Comparison of ENCODE assay signal across 1 cellular context in genomic region chr22:31055322-31056159, GRCh38.
A peak's percentile ranks its signal among the peaks of the same experiment; 100 is the strongest.
TF ChIP-seq lines count a peak whose summit lies in the region.

No MANE protein-coding gene starts in this region.

TF ChIP-seq in HepG2, 621 proteins besides CTCF, POLR2A, EP300 and RAD21 (continued from another document and continues in another):
- TF ChIP-seq KIAA2018 (CRISPR knock-in tag; IDR thresholded peaks at IDR 0.05; ENCODE audit: borderline replicate concordance) (no peak), SP4 (CRISPR knock-in tag; IDR thresholded peaks at IDR 0.05) (peak; percentile 82), EHMT2 (IDR thresholded peaks at IDR 0.05; ENCODE audit: borderline replicate concordance, low read depth, low read length) (peak; percentile 80; the same call in 1 of the 2 replicates), CENPBD1 (CRISPR knock-in tag; IDR thresholded peaks at IDR 0.05; ENCODE audit: borderline replicate concordance, low read depth) (0 out of 2 replicates have a peak, but pooled peaks have one; percentile 88), UBTF (CRISPR knock-in tag; IDR thresholded peaks at IDR 0.05) (peak; percentile 46; the same call in 1 of the 2 replicates), ZNF10 (CRISPR knock-in tag; IDR thresholded peaks at IDR 0.05; ENCODE audit: borderline replicate concordance, low read depth) (no peak), KDM6A (CRISPR knock-in tag; IDR thresholded peaks at IDR 0.05; ENCODE audit: low read depth) (peak; percentile 78), ZNF281 (CRISPR knock-in tag; IDR thresholded peaks at IDR 0.05; ENCODE audit: borderline replicate concordance) (0 out of 2 replicates have a peak, but pooled peaks have one; percentile 43), AKAP8 (CRISPR knock-in tag; IDR thresholded peaks at IDR 0.05) (peak; percentile 69; the same call in 1 of the 2 replicates), ZNF34 (CRISPR knock-in tag; IDR thresholded peaks at IDR 0.05; ENCODE audit: borderline replicate concordance) (no peak), SALL2 (CRISPR knock-in tag; IDR thresholded peaks at IDR 0.05) (no peak), ZNF672 (CRISPR knock-in tag; IDR thresholded peaks at IDR 0.05) (no peak), HDAC6 (IDR thresholded peaks at IDR 0.05; ENCODE audit: low read depth, low read length) (no peak), ESRRA (CRISPR knock-in tag; IDR thresholded peaks at IDR 0.05; ENCODE audit: low read depth) (peak; percentile 65; the same call in 1 of the 2 replicates), SAP130 (CRISPR knock-in tag; IDR thresholded peaks at IDR 0.05; ENCODE audit: low read depth) (peak; percentile 90), NCOA5 (CRISPR knock-in tag; IDR thresholded peaks at IDR 0.05) (no peak), DR1 (CRISPR knock-in tag; IDR thresholded peaks at IDR 0.05) (no peak), KAT8 (CRISPR knock-in tag; IDR thresholded peaks at IDR 0.05) (peak; percentile 86), SMC3 (IDR thresholded peaks at IDR 0.05; ENCODE audit: low read length) (peak; percentile 28), TBX2 (CRISPR knock-in tag; IDR thresholded peaks at IDR 0.05; ENCODE audit: borderline replicate concordance) (peak; percentile 97), NFIB (CRISPR knock-in tag; IDR thresholded peaks at IDR 0.05; ENCODE audit: borderline replicate concordance) (no peak), HNRNPH1 (optimal IDR thresholded peaks at IDR 0.05; ENCODE audit: low read depth, low read length) (no peak), SMAD3 (CRISPR knock-in tag; IDR thresholded peaks at IDR 0.05) (peak; percentile 82), ZNF720 (CRISPR knock-in tag; IDR thresholded peaks at IDR 0.05) (no peak), ZNF124 (CRISPR knock-in tag; IDR thresholded peaks at IDR 0.05) (peak; percentile 48; the same call in 1 of the 2 replicates), DDIT3 (CRISPR knock-in tag; IDR thresholded peaks at IDR 0.05) (no peak), ZSCAN20 (CRISPR knock-in tag; IDR thresholded peaks at IDR 0.05; ENCODE audit: borderline replicate concordance) (peak; percentile 55; the same call in 1 of the 2 replicates), GTF2F1 (IDR thresholded peaks at IDR 0.05; ENCODE audit: low read length) (no peak), BCL6 (CRISPR knock-in tag; IDR thresholded peaks at IDR 0.05) (peak; percentile 88), HOXA9 (CRISPR knock-in tag; IDR thresholded peaks at IDR 0.05; ENCODE audit: borderline replicate concordance) (no peak)
- TF ChIP-seq, protein P1, sequence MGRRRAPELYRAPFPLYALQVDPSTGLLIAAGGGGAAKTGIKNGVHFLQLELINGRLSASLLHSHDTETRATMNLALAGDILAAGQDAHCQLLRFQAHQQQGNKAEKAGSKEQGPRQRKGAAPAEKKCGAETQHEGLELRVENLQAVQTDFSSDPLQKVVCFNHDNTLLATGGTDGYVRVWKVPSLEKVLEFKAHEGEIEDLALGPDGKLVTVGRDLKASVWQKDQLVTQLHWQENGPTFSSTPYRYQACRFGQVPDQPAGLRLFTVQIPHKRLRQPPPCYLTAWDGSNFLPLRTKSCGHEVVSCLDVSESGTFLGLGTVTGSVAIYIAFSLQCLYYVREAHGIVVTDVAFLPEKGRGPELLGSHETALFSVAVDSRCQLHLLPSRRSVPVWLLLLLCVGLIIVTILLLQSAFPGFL (CRISPR knock-in tag; IDR thresholded peaks at IDR 0.05) = no peak
- TF ChIP-seq, protein P2, sequence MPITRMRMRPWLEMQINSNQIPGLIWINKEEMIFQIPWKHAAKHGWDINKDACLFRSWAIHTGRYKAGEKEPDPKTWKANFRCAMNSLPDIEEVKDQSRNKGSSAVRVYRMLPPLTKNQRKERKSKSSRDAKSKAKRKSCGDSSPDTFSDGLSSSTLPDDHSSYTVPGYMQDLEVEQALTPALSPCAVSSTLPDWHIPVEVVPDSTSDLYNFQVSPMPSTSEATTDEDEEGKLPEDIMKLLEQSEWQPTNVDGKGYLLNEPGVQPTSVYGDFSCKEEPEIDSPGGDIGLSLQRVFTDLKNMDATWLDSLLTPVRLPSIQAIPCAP (CRISPR knock-in tag; IDR thresholded peaks at IDR 0.05; ENCODE audit: low read depth) = no peak
- TF ChIP-seq, protein P3, sequence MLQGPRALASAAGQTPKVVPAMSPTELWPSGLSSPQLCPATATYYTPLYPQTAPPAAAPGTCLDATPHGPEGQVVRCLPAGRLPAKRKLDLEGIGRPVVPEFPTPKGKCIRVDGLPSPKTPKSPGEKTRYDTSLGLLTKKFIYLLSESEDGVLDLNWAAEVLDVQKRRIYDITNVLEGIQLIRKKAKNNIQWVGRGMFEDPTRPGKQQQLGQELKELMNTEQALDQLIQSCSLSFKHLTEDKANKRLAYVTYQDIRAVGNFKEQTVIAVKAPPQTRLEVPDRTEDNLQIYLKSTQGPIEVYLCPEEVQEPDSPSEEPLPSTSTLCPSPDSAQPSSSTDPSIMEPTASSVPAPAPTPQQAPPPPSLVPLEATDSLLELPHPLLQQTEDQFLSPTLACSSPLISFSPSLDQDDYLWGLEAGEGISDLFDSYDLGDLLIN (CRISPR knock-in tag; IDR thresholded peaks at IDR 0.05; ENCODE audit: borderline replicate concordance) = peak; percentile 23; the same call in 1 of the 2 replicates
- TF ChIP-seq, protein P4, sequence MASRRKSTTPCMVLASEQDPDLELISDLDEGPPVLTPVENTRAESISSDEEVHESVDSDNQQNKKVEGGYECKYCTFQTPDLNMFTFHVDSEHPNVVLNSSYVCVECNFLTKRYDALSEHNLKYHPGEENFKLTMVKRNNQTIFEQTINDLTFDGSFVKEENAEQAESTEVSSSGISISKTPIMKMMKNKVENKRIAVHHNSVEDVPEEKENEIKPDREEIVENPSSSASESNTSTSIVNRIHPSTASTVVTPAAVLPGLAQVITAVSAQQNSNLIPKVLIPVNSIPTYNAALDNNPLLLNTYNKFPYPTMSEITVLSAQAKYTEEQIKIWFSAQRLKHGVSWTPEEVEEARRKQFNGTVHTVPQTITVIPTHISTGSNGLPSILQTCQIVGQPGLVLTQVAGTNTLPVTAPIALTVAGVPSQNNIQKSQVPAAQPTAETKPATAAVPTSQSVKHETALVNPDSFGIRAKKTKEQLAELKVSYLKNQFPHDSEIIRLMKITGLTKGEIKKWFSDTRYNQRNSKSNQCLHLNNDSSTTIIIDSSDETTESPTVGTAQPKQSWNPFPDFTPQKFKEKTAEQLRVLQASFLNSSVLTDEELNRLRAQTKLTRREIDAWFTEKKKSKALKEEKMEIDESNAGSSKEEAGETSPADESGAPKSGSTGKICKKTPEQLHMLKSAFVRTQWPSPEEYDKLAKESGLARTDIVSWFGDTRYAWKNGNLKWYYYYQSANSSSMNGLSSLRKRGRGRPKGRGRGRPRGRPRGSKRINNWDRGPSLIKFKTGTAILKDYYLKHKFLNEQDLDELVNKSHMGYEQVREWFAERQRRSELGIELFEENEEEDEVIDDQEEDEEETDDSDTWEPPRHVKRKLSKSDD (CRISPR knock-in tag; IDR thresholded peaks at IDR 0.05; ENCODE audit: low read depth) = peak; percentile 99
- TF ChIP-seq, protein P5, sequence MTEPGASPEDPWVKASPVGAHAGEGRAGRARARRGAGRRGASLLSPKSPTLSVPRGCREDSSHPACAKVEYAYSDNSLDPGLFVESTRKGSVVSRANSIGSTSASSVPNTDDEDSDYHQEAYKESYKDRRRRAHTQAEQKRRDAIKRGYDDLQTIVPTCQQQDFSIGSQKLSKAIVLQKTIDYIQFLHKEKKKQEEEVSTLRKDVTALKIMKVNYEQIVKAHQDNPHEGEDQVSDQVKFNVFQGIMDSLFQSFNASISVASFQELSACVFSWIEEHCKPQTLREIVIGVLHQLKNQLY (CRISPR knock-in tag; IDR thresholded peaks at IDR 0.05) = peak; percentile 42; the same call in 1 of the 2 replicates
- TF ChIP-seq, protein P6, sequence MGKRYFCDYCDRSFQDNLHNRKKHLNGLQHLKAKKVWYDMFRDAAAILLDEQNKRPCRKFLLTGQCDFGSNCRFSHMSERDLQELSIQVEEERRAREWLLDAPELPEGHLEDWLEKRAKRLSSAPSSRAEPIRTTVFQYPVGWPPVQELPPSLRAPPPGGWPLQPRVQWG (CRISPR knock-in tag; IDR thresholded peaks at IDR 0.05; ENCODE audit: borderline replicate concordance, low read depth) = no peak
